ENCODE assay signal across 9 cellular contexts in the genomic region with DNA sequence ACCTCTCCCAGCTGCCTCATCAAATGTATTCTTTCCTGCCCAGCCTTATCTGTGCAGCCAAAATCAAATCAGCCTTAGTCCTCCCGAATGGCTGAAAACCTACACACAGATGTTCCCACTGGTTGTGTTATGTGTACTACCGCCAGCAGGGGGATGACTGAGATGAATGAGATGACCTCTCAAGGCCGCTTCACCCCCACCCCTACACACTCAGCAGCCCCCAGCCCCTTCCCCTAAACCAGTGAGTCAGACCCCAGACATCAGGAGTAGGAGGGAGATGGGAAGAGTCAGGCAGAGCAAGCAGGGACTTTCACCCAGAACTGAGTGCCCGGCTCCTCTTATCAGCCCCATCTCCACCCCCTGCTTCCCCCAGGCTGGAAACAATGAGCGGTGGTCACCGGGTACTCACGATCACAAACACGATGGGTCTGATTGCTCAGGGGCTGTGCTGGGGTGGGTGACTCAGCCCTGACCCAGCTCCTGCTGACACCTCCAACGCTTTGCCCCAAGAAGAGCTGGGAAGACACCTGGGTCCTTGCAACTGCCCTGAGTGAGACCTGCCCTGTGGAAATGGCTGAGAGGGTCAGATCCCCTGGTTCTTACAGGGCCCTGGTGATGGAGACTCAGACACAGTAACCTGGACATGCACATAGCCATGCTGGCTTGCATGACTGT. TPM values are rescaled to one million over a fixed set of nuclear protein-coding genes. Genes with fewer than 3 reads are reported as not detected.
DNase-seq lines count a peak whose midpoint lies in the region; ATAC-seq lines count a peak whose summit lies in the region.
"Had no signal": no experiment of that assay in that cellular context is flagged by ENCODE, and none has a peak within 500 bp of the region (broad histone marks: within the 10 kb centered on the region; RNA-seq: fewer than 3 reads in every experiment).

No MANE protein-coding gene starts in this region.

- no peaks in the 10 kb centered on the region for H3K36me3 Mint-ChIP-seq in activated T-helper 2 cell treated with anti-CD3 and anti-CD28 coated beads, Interferon-gamma antibody, Interleukin-2, Interleukin-4, amounts not matched to agents 10 μg/mL and 5 μg/mL and 100 μg/mL, durations not matched to agents 14 hours and 24 hours and 36 hours (ENCODE audit: low read depth)

- no peaks in the 10 kb centered on the region for H3K9me3 Mint-ChIP-seq in activated T-helper 2 cell treated with anti-CD3 and anti-CD28 coated beads, Interferon-gamma antibody, Interleukin-2, Interleukin-4, amounts not matched to agents 10 μg/mL and 5 μg/mL and 100 μg/mL, durations not matched to agents 14 hours and 24 hours and 36 hours

- H3K4me3 Mint-ChIP-seq in activated T-helper 2 cell treated with anti-CD3 and anti-CD28 coated beads, Interferon-gamma antibody, Interleukin-2, Interleukin-4, amounts not matched to agents 10 μg/mL and 5 μg/mL and 100 μg/mL, durations not matched to agents 14 hours and 24 hours and 36 hours (ENCODE audit: low read depth) = peak overlapping the region; percentile 9

- DNase-seq in EL (peak; percentile 47), NOMO-1 treated with DMSO at 0.1 percent for 48 hours (lab: John Stamatoyannopoulos, UW; ENCODE audit: unreplicated experiment) (peak; percentile 36), islet precursor cell (peak; percentile 94), NCI-H2171 treated with DMSO at 0.1 percent for 48 hours (lab: John Stamatoyannopoulos, UW) (no peak)
- DNase-seq in activated T-helper 2 cell treated with anti-CD3 and anti-CD28 coated beads, Interferon-gamma antibody, Interleukin-2, Interleukin-4, amounts not matched to agents 10 μg/mL and 5 μg/mL and 100 μg/mL, durations not matched to agents 14 hours and 24 hours and 36 hours (ENCODE audit: low spot score) = peak; percentile 37
- DNase-seq in stimulated activated CD8-positive, alpha-beta memory T cell treated with anti-CD3 and anti-CD28 coated beads, Interleukin-7, amount 100 ng/mL, for 48 hours (ENCODE audit: extremely low read depth in 1 of 2, low read depth in 1 of 2) = peak; percentile 69 to 88

- no peak for ATAC-seq in GM18867 (IDR thresholded peaks at IDR 0.05; ENCODE audit: unreplicated experiment)
- ATAC-seq in HG03045 (IDR thresholded peaks at IDR 0.05; ENCODE audit: unreplicated experiment) = no peak

- peaks cover 58% of the 10 kb centered on the region for H3K4me1 Mint-ChIP-seq in activated T-helper 2 cell treated with anti-CD3 and anti-CD28 coated beads, Interferon-gamma antibody, Interleukin-2, Interleukin-4, amounts not matched to agents 10 μg/mL and 5 μg/mL and 100 μg/mL, durations not matched to agents 14 hours and 24 hours and 36 hours (ENCODE audit: low read depth)

- H3K27ac Mint-ChIP-seq in activated T-helper 2 cell treated with anti-CD3 and anti-CD28 coated beads, Interferon-gamma antibody, Interleukin-2, Interleukin-4, amounts not matched to agents 10 μg/mL and 5 μg/mL and 100 μg/mL, durations not matched to agents 14 hours and 24 hours and 36 hours = peak overlapping the region; percentile 97

- H3K27me3 Mint-ChIP-seq in activated T-helper 2 cell treated with anti-CD3 and anti-CD28 coated beads, Interferon-gamma antibody, Interleukin-2, Interleukin-4, amounts not matched to agents 10 μg/mL and 5 μg/mL and 100 μg/mL, durations not matched to agents 14 hours and 24 hours and 36 hours (ENCODE audit: low read depth) = no peaks in the 10 kb centered on the region

- intact Hi-C loops in activated T-helper 2 cell treated with anti-CD3 and anti-CD28 coated beads, Interferon-gamma antibody, Interleukin-2, Interleukin-4, amounts not matched to agents 10 μg/mL and 5 μg/mL and 100 μg/mL, durations not matched to agents 14 hours and 24 hours and 36 hours (cut with micrococcal nuclease) = loop anchor here (1.0 to 5.0 kb wide), 6 partner anchors 11 to 126 kb away; partner anchors contain the start of genes PSAP and VSIR

RNA-seq across cellular contexts. Expression of gene C10orf105, which starts 6.6 kb away (rescaled TPM):
- total RNA-seq in activated T-helper 2 cell treated with anti-CD3 and anti-CD28 coated beads, Interferon-gamma antibody, Interleukin-2, Interleukin-4, amounts not matched to agents 10 μg/mL and 5 μg/mL and 100 μg/mL, durations not matched to agents 14 hours and 24 hours and 36 hours = 0.11 and 0.18 TPM in 2 replicates
- total RNA-seq: skeletal muscle tissue had no signal

RNA-seq across cellular contexts. Expression of gene VSIR, which starts 47.2 kb away (rescaled TPM):
- total RNA-seq in activated T-helper 2 cell treated with anti-CD3 and anti-CD28 coated beads, Interferon-gamma antibody, Interleukin-2, Interleukin-4, amounts not matched to agents 10 μg/mL and 5 μg/mL and 100 μg/mL, durations not matched to agents 14 hours and 24 hours and 36 hours = 56.5 and 61.9 TPM in 2 replicates
